ENCODE assay signal across 23 cellular contexts in genomic region chr7:51472017-51472296, GRCh38.
DNase-seq lines count a peak whose midpoint lies in the region; ATAC-seq, FAIRE-seq and TF ChIP-seq lines count a peak whose summit lies in the region.
"Had no signal": no experiment of that assay in that cellular context is flagged by ENCODE, and none has a peak within 500 bp of the region (broad histone marks: within the 10 kb centered on the region; RNA-seq: fewer than 3 reads in every experiment).

No MANE protein-coding gene starts in this region.

- no peaks in the 10 kb centered on the region for H3K27me3 ChIP-seq in astrocyte (ENCODE audit: insufficient read depth, low read length)
- H3K27me3 ChIP-seq in parathyroid adenoma (ENCODE audit: control insufficient read depth, insufficient read depth, low read length): no peaks in the 10 kb centered on the region

- peaks cover 21% of the 10 kb centered on the region for H3K27me3 Mint-ChIP-seq in astrocyte (ENCODE audit: low read depth, unreplicated experiment)
- H3K27me3 Mint-ChIP-seq in stimulated activated memory B cell treated with anti-CD40 and anti-IgM and Interleukin-4, amounts not matched to agents 10 μg/mL and 1 μg/mL and 100 μg/mL, for 72 hours: peaks cover 22% of the 10 kb centered on the region

- no peaks in the 10 kb centered on the region for H4K20me1 ChIP-seq in astrocyte (ENCODE audit: insufficient read depth, low read length)

- H3K36me3 Mint-ChIP-seq in astrocyte (ENCODE audit: low read depth, unreplicated experiment): no peaks in the 10 kb centered on the region
- no peaks in the 10 kb centered on the region for H3K36me3 Mint-ChIP-seq in stimulated activated memory B cell treated with anti-CD40 and anti-IgM and Interleukin-4, amounts not matched to agents 10 μg/mL and 1 μg/mL and 100 μg/mL, for 72 hours
- H3K36me3 Mint-ChIP-seq: CD4-positive, alpha-beta memory T cell; natural killer cell; stimulated activated effector memory CD8-positive, alpha-beta T cell treated with anti-CD3 and anti-CD28 coated beads, Interleukin-12 subunit alpha, Interleukin-12 subunit beta, amount 100 ng/mL, for 72 hours had no signal

- H3K9ac ChIP-seq in ES-I3 (ENCODE audit: low read depth, low read length) (peak overlapping the region; percentile 51; the same call in 1 of the 2 replicates), astrocyte (ENCODE audit: low read length) (no peak overlapping the region), parathyroid adenoma (no peak overlapping the region)

- no peak for FAIRE-seq in astrocyte (lab: Jason Lieb, UNC)

- H3K9me3 ChIP-seq in ES-I3 (ENCODE audit: control insufficient read depth, insufficient read depth, low read length) (no peaks in the 10 kb centered on the region), astrocyte (ENCODE audit: insufficient read depth, low read depth, low read length) (peaks cover 1% of the 10 kb centered on the region), parathyroid adenoma (ENCODE audit: control insufficient read depth, low read length) (no peaks in the 10 kb centered on the region)
- H3K9me3 ChIP-seq: lower lobe of right lung had no signal

- H3K27ac ChIP-seq in astrocyte (ENCODE audit: low read depth, low read length) (no peak overlapping the region), parathyroid adenoma (no peak overlapping the region)
- H3K27ac ChIP-seq: coronary artery, lower lobe of right lung had no signal

- no peaks in the 10 kb centered on the region for H3K9me3 Mint-ChIP-seq in astrocyte (ENCODE audit: unreplicated experiment)
- H3K9me3 Mint-ChIP-seq in stimulated activated memory B cell treated with anti-CD40 and anti-IgM and Interleukin-4, amounts not matched to agents 10 μg/mL and 1 μg/mL and 100 μg/mL, for 72 hours: no peaks in the 10 kb centered on the region

- no peak for DNase-seq in astrocyte (ENCODE audit: low read depth)
- DNase-seq in iPS-NIHi7 (ENCODE audit: extremely low spot score): peak; percentile 41
- DNase-seq in activated effector memory CD4-positive, alpha-beta T cell treated with anti-CD3 and anti-CD28 coated beads, Interleukin-2, amount 50 U/mL, for 16 hours: no peak
- DNase-seq in hepatic stellate cell (ENCODE audit: low spot score): no peak
- DNase-seq: activated CD4-positive, alpha-beta T cell treated with anti-CD3 and anti-CD28 coated beads, Interleukin-2, amount 50 U/mL, for 48 hours; activated naive CD4-positive, alpha-beta T cell treated with Interleukin-2 at 50 U/mL for 16 hours; activated T-cell treated with anti-CD3 and anti-CD28 coated beads for 4 hours; CD4-positive, alpha-beta memory T cell; foreskin fibroblast; HCEC 1CT; Kasumi-1; lower lobe of right lung; natural killer cell; NCI-H1105; NCI-H2107; NCI-H526; SHP77 treated with DMSO at 0.1 percent for 48 hours; T-helper 1 cell had no signal

- H3K4me2 ChIP-seq in astrocyte (ENCODE audit: low read length) (peak overlapping the region; percentile 59), parathyroid adenoma (ENCODE audit: low read length) (peak overlapping the region; percentile 74)

- no peak overlapping the region for H3K27ac Mint-ChIP-seq in astrocyte (ENCODE audit: unreplicated experiment)
- no peak overlapping the region for H3K27ac Mint-ChIP-seq in stimulated activated memory B cell treated with anti-CD40 and anti-IgM and Interleukin-4, amounts not matched to agents 10 μg/mL and 1 μg/mL and 100 μg/mL, for 72 hours
- H3K27ac Mint-ChIP-seq: CD4-positive, alpha-beta memory T cell; natural killer cell; stimulated activated effector memory CD8-positive, alpha-beta T cell treated with anti-CD3 and anti-CD28 coated beads, Interleukin-12 subunit alpha, Interleukin-12 subunit beta, amount 100 ng/mL, for 72 hours had no signal

- H3K4me1 Mint-ChIP-seq in astrocyte (ENCODE audit: low read depth, unreplicated experiment): peaks cover 4% of the 10 kb centered on the region
- H3K4me1 Mint-ChIP-seq in stimulated activated memory B cell treated with anti-CD40 and anti-IgM and Interleukin-4, amounts not matched to agents 10 μg/mL and 1 μg/mL and 100 μg/mL, for 72 hours: no peaks in the 10 kb centered on the region
- H3K4me1 Mint-ChIP-seq: natural killer cell; stimulated activated effector memory CD8-positive, alpha-beta T cell treated with anti-CD3 and anti-CD28 coated beads, Interleukin-12 subunit alpha, Interleukin-12 subunit beta, amount 100 ng/mL, for 72 hours had no signal

- ATAC-seq in stimulated activated memory B cell treated with anti-CD40 and anti-IgM and Interleukin-4, amounts not matched to agents 10 μg/mL and 1 μg/mL and 100 μg/mL, for 72 hours: no peak
- ATAC-seq: lower lobe of right lung; natural killer cell; stimulated activated effector memory CD8-positive, alpha-beta T cell treated with anti-CD3 and anti-CD28 coated beads, Interleukin-12 subunit alpha, Interleukin-12 subunit beta, amount 100 ng/mL, for 72 hours had no signal

- TF ChIP-seq CTCF in astrocyte (IDR thresholded peaks at IDR 0.05; ENCODE audit: insufficient read depth, low read depth, low read length) (no peak), parathyroid adenoma (IDR thresholded peaks at IDR 0.05) (no peak)

- no peak overlapping the region for H3K4me3 ChIP-seq in astrocyte (ENCODE audit: insufficient read depth, low read depth, low read length)
- H3K4me3 ChIP-seq in parathyroid adenoma (ENCODE audit: low read depth, low read length): peak overlapping the region; percentile 29
- H3K4me3 ChIP-seq: coronary artery, lower lobe of right lung had no signal

- H2AFZ ChIP-seq in astrocyte (ENCODE audit: low read depth, low read length) (peak overlapping the region; percentile 71), parathyroid adenoma (peak overlapping the region; percentile 67)

- no peaks in the 10 kb centered on the region for H3K36me3 ChIP-seq in ES-I3 (ENCODE audit: insufficient read depth, low read length)
- H3K36me3 ChIP-seq in astrocyte (ENCODE audit: insufficient read depth, low read length): no peaks in the 10 kb centered on the region
- no peaks in the 10 kb centered on the region for H3K36me3 ChIP-seq in parathyroid adenoma (ENCODE audit: control insufficient read depth, insufficient read depth, low read length)
- H3K36me3 ChIP-seq: lower lobe of right lung had no signal

- H3K4me1 ChIP-seq in ES-I3 (ENCODE audit: insufficient read depth, low read length) (no peaks in the 10 kb centered on the region), astrocyte (ENCODE audit: insufficient read depth, low read length) (no peaks in the 10 kb centered on the region), parathyroid adenoma (no peaks in the 10 kb centered on the region)
- H3K4me1 ChIP-seq: lower lobe of right lung had no signal

- H3K79me2 ChIP-seq in astrocyte (ENCODE audit: insufficient read depth, low read length) (no peaks in the 10 kb centered on the region), parathyroid adenoma (no peaks in the 10 kb centered on the region)

- H3K4me3 Mint-ChIP-seq in astrocyte (ENCODE audit: unreplicated experiment): no peak overlapping the region
- no peak overlapping the region for H3K4me3 Mint-ChIP-seq in stimulated activated memory B cell treated with anti-CD40 and anti-IgM and Interleukin-4, amounts not matched to agents 10 μg/mL and 1 μg/mL and 100 μg/mL, for 72 hours
- H3K4me3 Mint-ChIP-seq: natural killer cell; stimulated activated effector memory CD8-positive, alpha-beta T cell treated with anti-CD3 and anti-CD28 coated beads, Interleukin-12 subunit alpha, Interleukin-12 subunit beta, amount 100 ng/mL, for 72 hours had no signal
